Comparison of ENCODE assay signal across 11 cellular contexts in the genomic region with DNA sequence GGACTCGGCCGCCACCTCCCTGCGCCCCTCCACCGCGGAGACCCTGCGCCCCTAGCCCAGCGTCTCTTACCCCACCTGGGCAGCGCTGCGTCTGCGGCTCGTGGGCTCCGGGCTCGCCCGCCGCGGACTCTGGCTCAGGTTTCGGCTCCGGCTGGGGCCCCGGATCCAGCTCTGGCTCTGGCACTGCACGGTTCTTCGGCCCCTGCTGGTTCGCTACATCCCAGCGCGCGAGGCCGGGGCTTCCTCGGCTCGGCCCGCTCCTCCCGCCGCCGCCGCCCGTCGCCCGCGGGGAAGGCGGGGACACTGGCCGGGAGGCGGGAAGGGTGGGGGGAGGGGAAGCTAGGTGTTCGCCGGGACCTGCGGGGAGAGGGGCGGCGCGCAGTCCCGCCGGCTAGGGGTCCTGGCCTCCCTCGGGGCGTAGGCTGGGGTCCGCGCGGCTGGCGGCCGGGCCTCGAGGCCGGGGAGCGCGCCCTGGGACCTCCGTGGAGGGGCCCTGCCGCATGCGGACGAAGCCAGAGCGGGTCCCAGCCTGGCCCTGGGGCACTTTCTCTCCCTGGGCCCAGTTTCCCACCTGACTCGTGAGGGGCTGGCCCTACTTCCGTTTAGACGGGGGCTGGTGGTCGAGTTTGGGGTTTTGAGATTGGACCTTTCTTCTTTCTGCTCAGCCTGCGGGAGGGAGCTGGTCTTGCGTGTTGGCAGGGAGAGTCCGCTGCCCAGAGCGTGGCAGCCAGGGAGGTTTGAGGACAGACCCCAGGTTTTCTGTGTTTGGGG. TPM values are rescaled to one million over a fixed set of nuclear protein-coding genes. Genes with fewer than 3 reads are reported as not detected.
DNase-seq lines count a peak whose midpoint lies in the region; ATAC-seq and TF ChIP-seq lines count a peak whose summit lies in the region.
"Had no signal": no experiment of that assay in that cellular context is flagged by ENCODE, and none has a peak within 500 bp of the region (broad histone marks: within the 10 kb centered on the region; RNA-seq: fewer than 3 reads in every experiment).

No MANE protein-coding gene starts in this region.

- H3K27ac Mint-ChIP-seq in endodermal cell, result no peak overlapping the region
- H3K27ac Mint-ChIP-seq in naive thymus-derived CD8-positive, alpha-beta T cell, result no peak overlapping the region
- H3K27ac Mint-ChIP-seq: natural killer cell had no signal

- no peaks in the 10 kb centered on the region for H3K9me3 Mint-ChIP-seq in endodermal cell
- no peaks in the 10 kb centered on the region for H3K9me3 Mint-ChIP-seq in naive thymus-derived CD8-positive, alpha-beta T cell
- H3K9me3 Mint-ChIP-seq: natural killer cell had no signal

- H3K27me3 ChIP-seq in HUES64 (ENCODE audit: insufficient read depth, low read length) (peaks cover 100% of the 10 kb centered on the region), endodermal cell (ENCODE audit: control insufficient read depth, insufficient read depth, low read length, poor library complexity, severe bottlenecking) (peaks cover 100% of the 10 kb centered on the region)

- no peaks in the 10 kb centered on the region for H3K36me3 Mint-ChIP-seq in endodermal cell (ENCODE audit: low read depth)
- peaks cover 0 to 2% (median 0%) of the 10 kb centered on the region in 3 donors for H3K36me3 Mint-ChIP-seq in naive thymus-derived CD8-positive, alpha-beta T cell
- H3K36me3 Mint-ChIP-seq: natural killer cell had no signal

- DNase-seq in AG08396 (ENCODE audit: low spot score) (peak; percentile 52), endodermal cell (peak; percentile 82), NAMALWA (ENCODE audit: low spot score) (no peak), NCI-H1092 (lab: John Stamatoyannopoulos, UW) (no peak)
- no peak for DNase-seq in naive thymus-derived CD8-positive, alpha-beta T cell
- DNase-seq: DND-41, natural killer cell, NCI-H1694 treated with DMSO at 0.1 percent for 48 hours had no signal

- H3K27me3 Mint-ChIP-seq in endodermal cell (ENCODE audit: insufficient read depth), result peaks cover 98% of the 10 kb centered on the region
- peaks cover 35 to 89% (median 74%) of the 10 kb centered on the region in 5 donors for H3K27me3 Mint-ChIP-seq in naive thymus-derived CD8-positive, alpha-beta T cell

- no peaks in the 10 kb centered on the region; the same call in 1 of the 2 replicates for H3K4me1 ChIP-seq in HUES64 (ENCODE audit: insufficient read depth, low read length)
- no peaks in the 10 kb centered on the region for H3K4me1 ChIP-seq in endodermal cell (ENCODE audit: control insufficient read depth, insufficient read depth, low read length)

- H3K27ac ChIP-seq in HUES64 (ENCODE audit: low read depth, low read length) (no peak overlapping the region), endodermal cell (ENCODE audit: low read depth, low read length) (no peak overlapping the region)

- 0 out of 2 replicates have a peak overlapping the region, but pooled peaks have one; percentile 25 for H3K9ac ChIP-seq in HUES64 (ENCODE audit: low read depth, low read length)
- no peak overlapping the region for H3K9ac ChIP-seq in endodermal cell (ENCODE audit: extremely low read depth, low read length, poor library complexity, severe bottlenecking)

- H3K4me3 ChIP-seq in HUES64 (ENCODE audit: low read length) (peak overlapping the region; percentile 39), endodermal cell (ENCODE audit: low read length) (no peak overlapping the region)

- POLR2A ChIA-PET in naive thymus-derived CD8-positive, alpha-beta T cell (lab: Charles Lee), result interaction anchor here (1.2 kb wide), 1 partner anchor 15 kb away, joined by 3 read pairs; no protein-coding TSS in a partner anchor

- WGBS in HUES64, result 1% methylated on average over 72 of the region's 72 CpGs
- WGBS in endodermal cell (ENCODE audit: insufficient coverage in 1 of 2, insufficient read length in 1 of 2), 2 experiments, result 2 to 20% methylated on average over 1 to 72 of the region's 72 CpGs

- H3K36me3 ChIP-seq in HUES64 (ENCODE audit: insufficient read depth, low read length) (no peaks in the 10 kb centered on the region), endodermal cell (ENCODE audit: control insufficient read depth, insufficient read depth, low read length) (no peaks in the 10 kb centered on the region)

- peaks cover 6% of the 10 kb centered on the region for H3K4me1 Mint-ChIP-seq in endodermal cell
- peaks cover 4 to 26% (median 18%) of the 10 kb centered on the region in 4 donors for H3K4me1 Mint-ChIP-seq in naive thymus-derived CD8-positive, alpha-beta T cell

- H3K9me3 ChIP-seq in HUES64 (ENCODE audit: insufficient read depth, low read depth, low read length) (no peaks in the 10 kb centered on the region), endodermal cell (ENCODE audit: control insufficient read depth, low read length) (no peaks in the 10 kb centered on the region)

- H3K4me3 Mint-ChIP-seq in endodermal cell, result peak overlapping the region; percentile 41
- H3K4me3 Mint-ChIP-seq in naive thymus-derived CD8-positive, alpha-beta T cell, result peak overlapping the region in 9 of 10 donors; percentile 6 to 61 (median 41)
- H3K4me3 Mint-ChIP-seq: natural killer cell had no signal

- no peak for TF ChIP-seq CTCF in endodermal cell (conservative IDR thresholded peaks at IDR 0.05)

- ATAC-seq in naive thymus-derived CD8-positive, alpha-beta T cell, result peak; percentile 14 to 37
- ATAC-seq in GM21737 (IDR thresholded peaks at IDR 0.05; ENCODE audit: unreplicated experiment) (no peak), HG02678 (IDR thresholded peaks at IDR 0.05; ENCODE audit: unreplicated experiment) (no peak)
- ATAC-seq: natural killer cell had no signal

RNA-seq across cellular contexts. Expression of gene PITX1, which starts 5.7 kb away (rescaled TPM):
- polyA plus RNA-seq in HUES64 (2013, experiment 1 of 2), result 0.75 TPM
- 1.0 TPM for polyA plus RNA-seq in HUES64 (2013, experiment 2 of 2)
- total RNA-seq in endodermal cell, result 1 to 10 TPM; 1.3 to 2.4 TPM
- polyA plus RNA-seq in endodermal cell (2013, experiment 1 of 2), result 5.9 TPM
- 5.7 TPM for polyA plus RNA-seq in endodermal cell (2013, experiment 2 of 2)
- not detected for total RNA-seq in naive thymus-derived CD8-positive, alpha-beta T cell
- not detected for polyA plus RNA-seq in naive thymus-derived CD8-positive, alpha-beta T cell
- total RNA-seq: natural killer cell had no signal

Comparison
In these comparisons a context has a peak if more than half of its experiments do, and no peak if none do; other contexts are left out.
1. DNase-seq: peak in AG08396 (single experiment) and endodermal cell (single experiment); none in naive thymus-derived CD8-positive, alpha-beta T cell (0 of 10), NAMALWA (single experiment) and NCI-H1092 (single experiment).
2. ATAC-seq: peak in naive thymus-derived CD8-positive, alpha-beta T cell (2 of 2); none in GM21737 (single experiment) and HG02678 (single experiment).